Comparison of ENCODE assay signal across 17 cellular contexts in genomic region chr11:74697722-74698121, GRCh38. TPM values are rescaled to one million over a fixed set of nuclear protein-coding genes. Genes with fewer than 3 reads are reported as not detected.
A peak's percentile ranks its signal among the peaks of the same experiment; 100 is the strongest.
DNase-seq lines count a peak whose midpoint lies in the region; ATAC-seq, FAIRE-seq and TF ChIP-seq lines count a peak whose summit lies in the region.
"Had no signal": no experiment of that assay in that cellular context is flagged by ENCODE, and none has a peak within 500 bp of the region (broad histone marks: within the 10 kb centered on the region; RNA-seq: fewer than 3 reads in every experiment).

No MANE protein-coding gene starts in this region.

- H3K36me3 ChIP-seq in heart right ventricle (no peaks in the 10 kb centered on the region), hepatocyte (replicated peaks; ENCODE audit: insufficient read depth, low read depth) (no peaks in the 10 kb centered on the region), psoas muscle (ENCODE audit: insufficient read depth in 1 of 2, low read depth in 1 of 2) (no peaks in the 10 kb centered on the region), vagina (no peaks in the 10 kb centered on the region)

- H3K9me3 ChIP-seq in heart right ventricle (no peaks in the 10 kb centered on the region), hepatocyte (ENCODE audit: low read depth) (no peaks in the 10 kb centered on the region), psoas muscle (no peaks in the 10 kb centered on the region), vagina (no peaks in the 10 kb centered on the region)
- H3K9me3 ChIP-seq: testis had no signal

- H3K4me3 ChIP-seq in heart right ventricle (no peak overlapping the region), hepatocyte (no peak overlapping the region), psoas muscle (peak overlapping the region; percentile 15), vagina (no peak overlapping the region)
- H3K4me3 ChIP-seq: GM12878, testis had no signal

- no peaks in the 10 kb centered on the region for H3K27me3 ChIP-seq in heart right ventricle
- no peaks in the 10 kb centered on the region for H3K27me3 ChIP-seq in hepatocyte
- no peaks in the 10 kb centered on the region for H3K27me3 ChIP-seq in psoas muscle (ENCODE audit: insufficient read depth in 3 of 3, low read length in 2 of 3)
- H3K27me3 ChIP-seq in vagina, result no peaks in the 10 kb centered on the region
- H3K27me3 ChIP-seq: testis had no signal

- no peak for FAIRE-seq in frontal cortex (lab: Jason Lieb, UNC)
- FAIRE-seq: GM12878 had no signal

- no peak overlapping the region for H2AFZ ChIP-seq in hepatocyte

- DNase-seq in heart right ventricle (no peak), Right ventricle myocardium inferior (ENCODE audit: missing footprints) (no peak), hepatocyte (ENCODE audit: low spot score) (no peak), psoas muscle (no peak), vagina (ENCODE audit: extremely low spot score in 2 of 2) (no peak), caudate nucleus (lab: John Stamatoyannopoulos, UW) (no peak), frontal cortex (ENCODE audit: low spot score in 2 of 2) (no peak)
- DNase-seq: activated CD4-positive, CD25-positive, alpha-beta regulatory T cell; activated naive CD4-positive, alpha-beta T cell treated with anti-CD3 and anti-CD28 coated beads, Interleukin-2, amount 10 ng/mL, durations not matched to agents 7 days and 5 days; hippocampal formation; NCI-H1694; NCI-H524 treated with DMSO at 0.1 percent for 48 hours; occipital lobe; testis had no signal

- whole genome bisulfite sequencing in heart right ventricle, 2 donors, result 81 to 87% methylated on average over 4 of the region's 4 CpGs
- 89% methylated on average over 4 of the region's 4 CpGs for WGBS in hepatocyte (ENCODE audit: low lambda C conversion rate, missing lambda C conversion rate)
- WGBS in psoas muscle, 3 donors, result 73 to 76% (median 75%) methylated on average over 4 of the region's 4 CpGs

- no peak for TF ChIP-seq CTCF in heart right ventricle (IDR thresholded peaks at IDR 0.05)
- no peak for TF ChIP-seq CTCF in hepatocyte (IDR thresholded peaks at IDR 0.05; ENCODE audit: poor library complexity)
- no peak for TF ChIP-seq CTCF in psoas muscle (IDR thresholded peaks at IDR 0.05)
- no peak for TF ChIP-seq CTCF in vagina (IDR thresholded peaks at IDR 0.05)

- H4K20me1 ChIP-seq in hepatocyte (ENCODE audit: insufficient read depth, poor library complexity, severe bottlenecking), result no peaks in the 10 kb centered on the region

- no peak for TF ChIP-seq POLR2A in vagina (IDR thresholded peaks at IDR 0.05)

- no peaks in the 10 kb centered on the region for H3K9me2 ChIP-seq in hepatocyte (replicated peaks; ENCODE audit: insufficient read depth)

- H3K79me2 ChIP-seq in hepatocyte, result no peaks in the 10 kb centered on the region

- ATAC-seq in heart right ventricle, result no peak
- ATAC-seq in Right ventricle myocardium inferior, result no peak
- ATAC-seq in psoas muscle, result no peak
- no peak for ATAC-seq in HG02973 (IDR thresholded peaks at IDR 0.05; ENCODE audit: unreplicated experiment)

- H3K4me1 ChIP-seq in heart right ventricle (peaks cover 6 to 28% (median 22%) of the 10 kb centered on the region in 9 donors), hepatocyte (ENCODE audit: insufficient read depth) (peaks cover 7% of the 10 kb centered on the region), psoas muscle (peaks cover 18% of the 10 kb centered on the region), vagina (peaks cover 11% of the 10 kb centered on the region)

- H3K27ac ChIP-seq in heart right ventricle (peak overlapping the region; percentile 52 to 92 (median 84)), hepatocyte (peak overlapping the region; percentile 76), psoas muscle (peak overlapping the region; percentile 79), vagina (peak overlapping the region; percentile 69), caudate nucleus (ENCODE audit: low read depth, low read length) (no peak overlapping the region)
- H3K27ac ChIP-seq: testis had no signal

- H3K4me2 ChIP-seq in hepatocyte, result no peak overlapping the region

- intact Hi-C loops in heart right ventricle (cut with DNase I) (loop anchor here in 1 of 10 donors (2.0 kb wide), 1 partner anchor 23 kb away; no protein-coding TSS in a partner anchor), Right ventricle myocardium inferior (cut with DNase I) (no loop called here), psoas muscle (cut with DNase I) (no loop called here), vagina (cut with DNase I) (no loop called here)

RNA-seq across cellular contexts. Expression of gene CHRDL2, which starts 33.5 kb away (rescaled TPM):
- total RNA-seq in heart right ventricle, result 10 to 100 TPM in 3 of 10 donors, 1 to 10 TPM in 6, under 1 TPM in 1; 1.00 to 19.7 (median 6.7) TPM
- polyA plus RNA-seq in heart right ventricle, result 1 to 10 TPM; 4.0 to 8.4 TPM
- 34.3 TPM for total RNA-seq in Right ventricle myocardium inferior
- total RNA-seq in hepatocyte, result 0.44 and 0.83 TPM in 2 replicates
- 4.7 and 9.2 TPM in 2 replicates for polyA plus RNA-seq in hepatocyte
- total RNA-seq in psoas muscle, result 10 to 100 TPM in 3 of 4 donors, 1 to 10 TPM in 1; 2.2 to 14.1 (median 12.7) TPM
- 1 to 10 TPM in 1 of 3 donors, under 1 TPM in 2; 0.39 to 3.1 (median 0.61) TPM for polyA plus RNA-seq in psoas muscle
- 3.7 TPM for total RNA-seq in vagina
- total RNA-seq in frontal cortex, result not detected
- total RNA-seq: GM12878, lung microvascular endothelial cell, occipital lobe had no signal
- polyA plus RNA-seq: GM12878 had no signal

RNA-seq across cellular contexts. Expression of gene RNF169, which starts 50.9 kb away (rescaled TPM):
- 10 to 100 TPM in 9 of 10 donors, 1 to 10 TPM in 1; 9.0 to 14.0 (median 11.2) TPM for total RNA-seq in heart right ventricle
- polyA plus RNA-seq in heart right ventricle, result 1 to 10 TPM; 2.3 to 2.4 TPM
- 10.4 TPM for total RNA-seq in Right ventricle myocardium inferior
- total RNA-seq in hepatocyte, result 18.8 and 20.4 TPM in 2 replicates
- polyA plus RNA-seq in hepatocyte, result 2.0 and 2.4 TPM in 2 replicates
- total RNA-seq in psoas muscle, result 10 to 100 TPM; 14.0 to 15.9 (median 14.8) TPM
- polyA plus RNA-seq in psoas muscle, result 1 to 10 TPM; 3.9 to 5.8 (median 5.1) TPM
- total RNA-seq in vagina, result 20.9 TPM
- total RNA-seq in frontal cortex, result 29.8 TPM
